In genomic region chr4:30755306-30755705, GRCh38 we compare ENCODE assay signal across 21 cellular contexts. TPM values are rescaled to one million over a fixed set of nuclear protein-coding genes. Genes with fewer than 3 reads are reported as not detected.
"Had no signal": no experiment of that assay in that cellular context is flagged by ENCODE, and none has a peak within 500 bp of the region (broad histone marks: within the 10 kb centered on the region; RNA-seq: fewer than 3 reads in every experiment).

No MANE protein-coding gene starts in this region.

- H3K4me1 Mint-ChIP-seq: activated CD4-positive, alpha-beta T cell treated with anti-CD3 and anti-CD28 coated beads for 36 hours; activated CD8-positive, alpha-beta memory T cell treated with anti-CD3 and anti-CD28 coated beads, Interleukin-2, amount 10 ng/mL, durations not matched to agents 7 days and 5 days; naive thymus-derived CD4-positive, alpha-beta T cell; stimulated activated naive CD8-positive, alpha-beta T cell treated with anti-CD3 and anti-CD28 coated beads, Interleukin-15, amount 100 ng/mL, for 72 hours had no signal

- H3K27ac Mint-ChIP-seq: activated CD4-positive, alpha-beta memory T cell treated with anti-CD3 and anti-CD28 coated beads for 36 hours; activated CD4-positive, alpha-beta T cell treated with anti-CD3 and anti-CD28 coated beads for 36 hours; activated CD8-positive, alpha-beta memory T cell treated with anti-CD3 and anti-CD28 coated beads, Interleukin-2, amount 10 ng/mL, durations not matched to agents 7 days and 5 days; naive thymus-derived CD4-positive, alpha-beta T cell; stimulated activated naive CD8-positive, alpha-beta T cell treated with anti-CD3 and anti-CD28 coated beads, Interleukin-15, amount 100 ng/mL, for 72 hours had no signal

- H3K4me3 Mint-ChIP-seq: activated CD4-positive, alpha-beta memory T cell treated with anti-CD3 and anti-CD28 coated beads for 36 hours; activated CD4-positive, alpha-beta T cell treated with anti-CD3 and anti-CD28 coated beads for 36 hours; activated CD8-positive, alpha-beta memory T cell treated with anti-CD3 and anti-CD28 coated beads, Interleukin-2, amount 10 ng/mL, durations not matched to agents 7 days and 5 days; naive thymus-derived CD4-positive, alpha-beta T cell; stimulated activated naive CD8-positive, alpha-beta T cell treated with anti-CD3 and anti-CD28 coated beads, Interleukin-15, amount 100 ng/mL, for 72 hours had no signal

- H3K9me3 Mint-ChIP-seq: activated CD4-positive, alpha-beta memory T cell treated with anti-CD3 and anti-CD28 coated beads for 36 hours; stimulated activated naive CD8-positive, alpha-beta T cell treated with anti-CD3 and anti-CD28 coated beads, Interleukin-15, amount 100 ng/mL, for 72 hours had no signal

- H3K27ac ChIP-seq: adrenal gland, heart right ventricle, left lung, neutrophil, upper lobe of left lung had no signal

- H3K27me3 Mint-ChIP-seq: activated CD4-positive, alpha-beta memory T cell treated with anti-CD3 and anti-CD28 coated beads for 36 hours; activated CD4-positive, alpha-beta T cell treated with anti-CD3 and anti-CD28 coated beads for 36 hours; activated CD8-positive, alpha-beta memory T cell treated with anti-CD3 and anti-CD28 coated beads, Interleukin-2, amount 10 ng/mL, durations not matched to agents 7 days and 5 days; naive thymus-derived CD4-positive, alpha-beta T cell; stimulated activated naive CD8-positive, alpha-beta T cell treated with anti-CD3 and anti-CD28 coated beads, Interleukin-15, amount 100 ng/mL, for 72 hours had no signal

- H3K36me3 Mint-ChIP-seq: activated CD4-positive, alpha-beta memory T cell treated with anti-CD3 and anti-CD28 coated beads for 36 hours; activated CD8-positive, alpha-beta memory T cell treated with anti-CD3 and anti-CD28 coated beads, Interleukin-2, amount 10 ng/mL, durations not matched to agents 7 days and 5 days; naive thymus-derived CD4-positive, alpha-beta T cell had no signal

- DNase-seq: activated CD4-positive, alpha-beta memory T cell treated with anti-CD3 and anti-CD28 coated beads for 36 hours; activated CD4-positive, alpha-beta T cell treated with anti-CD3 and anti-CD28 coated beads for 36 hours; activated CD8-positive, alpha-beta memory T cell treated with anti-CD3 and anti-CD28 coated beads, Interleukin-2, amount 10 ng/mL, durations not matched to agents 7 days and 5 days; activated effector memory CD4-positive, alpha-beta T cell treated with Interleukin-2 at 50 U/mL for 16 hours; activated naive CD4-positive, alpha-beta T cell treated with anti-CD3 and anti-CD28 coated beads, Interleukin-2, amount 50 U/mL, for 16 hours; activated T-cell treated with anti-CD3 and anti-CD28 coated beads, Interleukin-2, amount 50 U/mL, for 1 hour; adrenal gland; cerebellar nuclear complex; dermis blood vessel endothelial cell; heart right ventricle; kidney; left lung; mammary epithelial cell; mucosa of descending colon; naive thymus-derived CD4-positive, alpha-beta T cell; posterior cingulate gyrus; stimulated activated naive CD8-positive, alpha-beta T cell treated with anti-CD3 and anti-CD28 coated beads, Interleukin-15, amount 100 ng/mL, for 72 hours; T-helper 2 cell; upper lobe of left lung had no signal

- ATAC-seq: activated CD4-positive, alpha-beta T cell treated with anti-CD3 and anti-CD28 coated beads for 36 hours; activated CD8-positive, alpha-beta memory T cell treated with anti-CD3 and anti-CD28 coated beads, Interleukin-2, amount 10 ng/mL, durations not matched to agents 7 days and 5 days; gastroesophageal sphincter; heart right ventricle; left lung; mucosa of descending colon; naive thymus-derived CD4-positive, alpha-beta T cell; stimulated activated naive CD8-positive, alpha-beta T cell treated with anti-CD3 and anti-CD28 coated beads, Interleukin-15, amount 100 ng/mL, for 72 hours had no signal

RNA-seq across cellular contexts. Expression of gene PCDH7, which starts 35.1 kb away (rescaled TPM):
- total RNA-seq: activated CD4-positive, alpha-beta memory T cell treated with anti-CD3 and anti-CD28 coated beads for 36 hours; activated CD4-positive, alpha-beta T cell treated with anti-CD3 and anti-CD28 coated beads for 36 hours; activated CD8-positive, alpha-beta memory T cell treated with anti-CD3 and anti-CD28 coated beads, Interleukin-2, amount 10 ng/mL, durations not matched to agents 7 days and 5 days; naive thymus-derived CD4-positive, alpha-beta T cell had no signal
